Comparison of ENCODE assay signal across 15 cellular contexts in the genomic region with DNA sequence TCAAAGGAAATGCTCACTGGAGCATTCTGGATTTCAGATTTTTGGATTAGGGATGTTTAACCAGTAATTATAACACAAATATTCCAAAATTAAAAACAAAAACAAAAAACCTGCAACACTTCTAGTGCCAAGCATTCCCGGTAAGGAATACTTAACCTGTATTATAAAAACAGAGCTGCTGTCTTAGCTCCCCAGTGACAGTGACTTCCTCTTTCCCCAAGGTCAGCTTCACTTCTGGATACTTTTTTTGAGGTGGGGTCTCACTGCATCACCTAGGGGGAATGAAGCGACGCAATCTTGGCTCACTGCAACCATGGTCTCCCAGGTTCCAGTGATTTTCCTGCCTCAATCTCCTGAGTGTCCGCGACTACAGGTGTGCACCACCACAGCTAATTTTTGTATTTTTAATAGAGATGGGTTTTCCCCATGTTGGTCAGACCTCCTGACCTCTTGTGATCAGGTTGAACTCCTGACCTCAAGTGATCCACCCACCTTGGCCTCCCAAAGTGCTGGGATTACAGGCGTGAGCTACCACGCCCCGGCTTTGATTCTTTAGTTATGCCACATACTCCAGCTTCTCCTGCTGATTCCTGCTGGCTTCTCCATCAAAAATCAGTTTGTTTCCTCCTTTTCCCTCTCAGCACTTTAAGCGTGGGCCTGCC. TPM values are rescaled to one million over a fixed set of nuclear protein-coding genes. Genes with fewer than 3 reads are reported as not detected.
DNase-seq lines count a peak whose midpoint lies in the region; ATAC-seq, FAIRE-seq and TF ChIP-seq lines count a peak whose summit lies in the region.
"Had no signal": no experiment of that assay in that cellular context is flagged by ENCODE, and none has a peak within 500 bp of the region (broad histone marks: within the 10 kb centered on the region; RNA-seq: fewer than 3 reads in every experiment).

No MANE protein-coding gene starts in this region.

- peak overlapping the region in 1 of 4 donors; percentile 19 for H3K4me3 Mint-ChIP-seq in CD4-positive, CD25-positive, alpha-beta regulatory T cell
- H3K4me3 Mint-ChIP-seq in activated T-helper 17 cell treated with anti-CD3 and anti-CD28 coated beads, Interleukin-2, amount 50 U/mL, for 72 hours: peak overlapping the region; percentile 65
- H3K4me3 Mint-ChIP-seq in naive B cell: peak overlapping the region in 3 of 8 donors; percentile 37 to 87 (median 53)

- H3K4me1 ChIP-seq in CD4-positive, CD25-positive, alpha-beta regulatory T cell (ENCODE audit: control insufficient read depth, insufficient read depth, low read length, poor library complexity, severe bottlenecking): peaks cover 30% of the 10 kb centered on the region
- no peaks in the 10 kb centered on the region for H3K4me1 ChIP-seq in osteoblast (ENCODE audit: insufficient read depth, low read length)

- H3K4me1 Mint-ChIP-seq in CD4-positive, CD25-positive, alpha-beta regulatory T cell: peaks cover 24 to 60% (median 46%) of the 10 kb centered on the region in 4 donors
- peaks cover 35% of the 10 kb centered on the region for H3K4me1 Mint-ChIP-seq in activated T-helper 17 cell treated with anti-CD3 and anti-CD28 coated beads, Interleukin-2, amount 50 U/mL, for 72 hours
- peaks cover 28 to 46% (median 28%) of the 10 kb centered on the region in 3 donors for H3K4me1 Mint-ChIP-seq in naive B cell

- H3K27ac Mint-ChIP-seq in CD4-positive, CD25-positive, alpha-beta regulatory T cell: peak overlapping the region in 2 of 3 donors; percentile 83 to 93
- peak overlapping the region; percentile 82 for H3K27ac Mint-ChIP-seq in activated T-helper 17 cell treated with anti-CD3 and anti-CD28 coated beads, Interleukin-2, amount 50 U/mL, for 72 hours
- peak overlapping the region in 5 of 6 donors; percentile 52 to 95 (median 90) for H3K27ac Mint-ChIP-seq in naive B cell

- no peak overlapping the region for H3K4me3 ChIP-seq in CD4-positive, CD25-positive, alpha-beta regulatory T cell (ENCODE audit: low read depth, low read length)
- no peak overlapping the region for H3K4me3 ChIP-seq in osteoblast (ENCODE audit: insufficient read depth, low read length)
- H3K4me3 ChIP-seq: PC-9 had no signal

- no peaks in the 10 kb centered on the region for H3K27me3 Mint-ChIP-seq in CD4-positive, CD25-positive, alpha-beta regulatory T cell
- H3K27me3 Mint-ChIP-seq in activated T-helper 17 cell treated with anti-CD3 and anti-CD28 coated beads, Interleukin-2, amount 50 U/mL, for 72 hours: no peaks in the 10 kb centered on the region
- H3K27me3 Mint-ChIP-seq in naive B cell: no peaks in the 10 kb centered on the region

- no peaks in the 10 kb centered on the region for H3K9me3 ChIP-seq in CD4-positive, CD25-positive, alpha-beta regulatory T cell (ENCODE audit: control insufficient read depth in 2 of 2, low read length in 2 of 2)
- no peaks in the 10 kb centered on the region for H3K9me3 ChIP-seq in osteoblast (ENCODE audit: low read depth, low read length)

- H3K79me2 ChIP-seq in osteoblast (ENCODE audit: insufficient read depth, low read length): peaks cover 72% of the 10 kb centered on the region

- H3K27ac ChIP-seq in CD4-positive, CD25-positive, alpha-beta regulatory T cell (ENCODE audit: insufficient read depth, low read length, poor library complexity, severe bottlenecking): peak overlapping the region; percentile 76
- H3K27ac ChIP-seq in osteoblast (ENCODE audit: low read depth, low read length): no peak overlapping the region
- H3K27ac ChIP-seq: PC-9 had no signal

- H3K4me2 ChIP-seq in osteoblast (ENCODE audit: insufficient read depth, low read length): no peak overlapping the region
- H3K4me2 ChIP-seq: PC-9 had no signal

- H2AFZ ChIP-seq in osteoblast (ENCODE audit: low read length): no peak overlapping the region
- H2AFZ ChIP-seq: PC-9 had no signal

- TF ChIP-seq CTCF in osteoblast (IDR thresholded peaks at IDR 0.05; ENCODE audit: extremely low read depth, low read depth, low read length): no peak

- peaks cover 33% of the 10 kb centered on the region for H4K20me1 ChIP-seq in osteoblast (ENCODE audit: insufficient read depth, low read length)

- no peaks in the 10 kb centered on the region for H3K27me3 ChIP-seq in CD4-positive, CD25-positive, alpha-beta regulatory T cell (ENCODE audit: control insufficient read depth, insufficient read depth, low read length)
- H3K27me3 ChIP-seq in osteoblast (ENCODE audit: insufficient read depth, low read length): no peaks in the 10 kb centered on the region

- no peaks in the 10 kb centered on the region for H3K9me3 Mint-ChIP-seq in CD4-positive, CD25-positive, alpha-beta regulatory T cell
- no peaks in the 10 kb centered on the region for H3K9me3 Mint-ChIP-seq in activated T-helper 17 cell treated with anti-CD3 and anti-CD28 coated beads, Interleukin-2, amount 50 U/mL, for 72 hours
- no peaks in the 10 kb centered on the region for H3K9me3 Mint-ChIP-seq in naive B cell

- TF ChIP-seq POLR2A in GM12891 (IDR thresholded peaks at IDR 0.05; ENCODE audit: low read depth, low read length): no peak

- no peak for ATAC-seq in CD4-positive, CD25-positive, alpha-beta regulatory T cell (ENCODE audit: low read depth in 2 of 2)
- no peak for ATAC-seq in activated T-helper 17 cell treated with anti-CD3 and anti-CD28 coated beads, Interleukin-2, amount 50 U/mL, for 72 hours (replicated peaks)
- ATAC-seq in naive B cell (ENCODE audit: low read depth in 2 of 2): no peak

- peaks cover 91% of the 10 kb centered on the region for H3K36me3 ChIP-seq in CD4-positive, CD25-positive, alpha-beta regulatory T cell (ENCODE audit: control insufficient read depth, insufficient read depth, low read length)
- H3K36me3 ChIP-seq in osteoblast (ENCODE audit: insufficient read depth, low read length): peaks cover 71% of the 10 kb centered on the region

- peaks cover 48% of the 10 kb centered on the region for H3K36me3 Mint-ChIP-seq in CD4-positive, CD25-positive, alpha-beta regulatory T cell
- peaks cover 100% of the 10 kb centered on the region for H3K36me3 Mint-ChIP-seq in activated T-helper 17 cell treated with anti-CD3 and anti-CD28 coated beads, Interleukin-2, amount 50 U/mL, for 72 hours (ENCODE audit: low read depth)
- peaks cover 16 to 26% of the 10 kb centered on the region in 2 donors for H3K36me3 Mint-ChIP-seq in naive B cell

- FAIRE-seq in GM12891 (lab: Jason Lieb, UNC): peak; percentile 28

- no peak for DNase-seq in CD4-positive, CD25-positive, alpha-beta regulatory T cell
- DNase-seq in GM12891 (ENCODE audit: insufficient read length, low spot score): no peak
- no peak for DNase-seq in naive B cell
- no peak for DNase-seq in osteoblast (ENCODE audit: insufficient read length, low spot score, missing footprints)
- DNase-seq in NOMO-1 (lab: John Stamatoyannopoulos, UW; ENCODE audit: unreplicated experiment in 2 of 2): no peak
- DNase-seq in 8988T: no peak
- DNase-seq: activated CD4-positive, alpha-beta T cell treated with anti-CD3 and anti-CD28 coated beads, Interleukin-2, amount 50 U/mL, for 48 hours; activated naive CD4-positive, alpha-beta T cell treated with Interleukin-2 at 50 U/mL for 16 hours; AML-193; dermis blood vessel endothelial cell; GF-D8; GOT3; NCI-H2029 treated with DMSO at 0.1 percent for 48 hours; PC-9 had no signal

TF ChIP-seq in GM12891, 5 proteins besides CTCF, POLR2A, EP300 and RAD21:
- TF ChIP-seq TAF1 (IDR thresholded peaks at IDR 0.05; ENCODE audit: low read depth, low read length): no peak
- no peak; the same call in 1 of the 2 replicates for TF ChIP-seq POLR2AphosphoS5 (IDR thresholded peaks at IDR 0.05; ENCODE audit: low read depth, low read length)
- TF ChIP-seq POU2F2 (IDR thresholded peaks at IDR 0.05; ENCODE audit: low read depth, low read length): no peak
- TF ChIP-seq PAX5 (IDR thresholded peaks at IDR 0.05; ENCODE audit: insufficient read depth, low read length, severe bottlenecking): no peak
- peak; percentile 79 for TF ChIP-seq SPI1 (IDR thresholded peaks at IDR 0.05; ENCODE audit: low read depth, low read length)
TF ChIP-seq in GM12891: peak in this region for 1.

RNA-seq across cellular contexts. Expression of a gene that starts 15.9 kb away (rescaled TPM):
- 166 TPM for total RNA-seq in CD4-positive, CD25-positive, alpha-beta regulatory T cell
- polyA plus RNA-seq in CD4-positive, CD25-positive, alpha-beta regulatory T cell: 100 to 1,000 TPM; 166 to 177 (median 175) TPM
- 134 TPM for polyA plus RNA-seq in GM12891 (2012; ENCODE audit: low read depth, missing spikeins)
- total RNA-seq in activated T-helper 17 cell treated with anti-CD3 and anti-CD28 coated beads, Interleukin-2, amount 50 U/mL, for 72 hours: 100 to 1,000 TPM; 185 to 259 TPM
- polyA plus RNA-seq in naive B cell (ENCODE audit: low read depth in 6 of 6): 100 to 1,000 TPM; 198 to 315 (median 216) TPM
- 107 and 114 TPM in 2 replicates for total RNA-seq in osteoblast

RNA-seq across cellular contexts. Expression of a gene that starts 37.9 kb away (rescaled TPM):
- 6.1 TPM for total RNA-seq in CD4-positive, CD25-positive, alpha-beta regulatory T cell
- polyA plus RNA-seq in CD4-positive, CD25-positive, alpha-beta regulatory T cell: 10 to 100 TPM; 19.8 to 50.0 (median 34.8) TPM
- polyA plus RNA-seq in GM12891 (2012; ENCODE audit: low read depth, missing spikeins): 83.4 TPM
- 1 to 10 TPM in 1 of 2 donors, under 1 TPM in 1; 0.71 to 1.7 TPM for total RNA-seq in activated T-helper 17 cell treated with anti-CD3 and anti-CD28 coated beads, Interleukin-2, amount 50 U/mL, for 72 hours
- 100 to 1,000 TPM; 654 to 887 (median 845) TPM for polyA plus RNA-seq in naive B cell (ENCODE audit: low read depth in 6 of 6)
- 2.1 and 2.9 TPM in 2 replicates for total RNA-seq in osteoblast
